ENCODE assay signal across 9 cellular contexts in genomic region chr2:11465485-11466306, GRCh38. TPM values are rescaled to one million over a fixed set of nuclear protein-coding genes. Genes with fewer than 3 reads are reported as not detected.
A peak's percentile ranks its signal among the peaks of the same experiment; 100 is the strongest.
DNase-seq lines count a peak whose midpoint lies in the region; ATAC-seq, FAIRE-seq and TF ChIP-seq lines count a peak whose summit lies in the region.
"Had no signal": no experiment of that assay in that cellular context is flagged by ENCODE, and none has a peak within 500 bp of the region (broad histone marks: within the 10 kb centered on the region; RNA-seq: fewer than 3 reads in every experiment).

E2F6 (minus strand) TSS chr2:11466161; CDS start chr2:11465879, 282 bp downstream.

- H3K27ac Mint-ChIP-seq in activated CD4-positive, alpha-beta T cell treated with anti-CD3 and anti-CD28 coated beads, Interleukin-2, amount 10 ng/mL, durations not matched to agents 24 days and 14 days: peak within 1 kb of the TSS; percentile 94

- FAIRE-seq in GM19239 (lab: Jason Lieb, UNC): peak; percentile 21
- FAIRE-seq: colon had no signal

- peak within 1 kb of the TSS; percentile 76 for H3K4me3 ChIP-seq in colonic mucosa

- no peaks in the 10 kb centered on the region for H3K9me3 Mint-ChIP-seq in activated CD4-positive, alpha-beta T cell treated with anti-CD3 and anti-CD28 coated beads, Interleukin-2, amount 10 ng/mL, durations not matched to agents 24 days and 14 days

- H3K27ac ChIP-seq in colonic mucosa: peak within 1 kb of the TSS; percentile 89

- no peaks in the 10 kb centered on the region for H3K9me3 ChIP-seq in colonic mucosa

- ATAC-seq in HG03469 (IDR thresholded peaks at IDR 0.05; ENCODE audit: unreplicated experiment) (peak; percentile 32), left colon (peak; percentile 91)

- peaks cover 3% of the 10 kb centered on the region for H3K4me1 ChIP-seq in colonic mucosa

- DNase-seq in Ammon's horn (ENCODE audit: low spot score): peak; percentile 87
- peak; percentile 62 for DNase-seq in GM19239 (ENCODE audit: insufficient read length, low spot score)
- peak; percentile 94 for DNase-seq in NCI-H69 (lab: John Stamatoyannopoulos, UW)
- DNase-seq in activated CD4-positive, alpha-beta T cell treated with anti-CD3 and anti-CD28 coated beads, Interleukin-2, amount 10 ng/mL, durations not matched to agents 24 days and 14 days: peak; percentile 96
- DNase-seq in colonic mucosa: peak; percentile 96
- DNase-seq in left colon: peak; percentile 91
- peak; percentile 81 to 83 for DNase-seq in stimulated activated CD4-positive, alpha-beta T cell treated with anti-CD3 and anti-CD28 coated beads, Interleukin-1b, Interleukin-23, amount 100 ng/mL, for 4 hours (ENCODE audit: low read depth in 2 of 2)

- no peaks in the 10 kb centered on the region for H3K27me3 ChIP-seq in colonic mucosa

- no peak for TF ChIP-seq CTCF in colonic mucosa (IDR thresholded peaks at IDR 0.05)

- peaks cover 30% of the 10 kb centered on the region for H3K4me1 Mint-ChIP-seq in activated CD4-positive, alpha-beta T cell treated with anti-CD3 and anti-CD28 coated beads, Interleukin-2, amount 10 ng/mL, durations not matched to agents 24 days and 14 days

- peaks cover 15% of the 10 kb centered on the region for H3K36me3 Mint-ChIP-seq in activated CD4-positive, alpha-beta T cell treated with anti-CD3 and anti-CD28 coated beads, Interleukin-2, amount 10 ng/mL, durations not matched to agents 24 days and 14 days (ENCODE audit: low read depth)

- no peaks in the 10 kb centered on the region for H3K36me3 ChIP-seq in colonic mucosa

- peak within 1 kb of the TSS; percentile 96 for H3K4me3 Mint-ChIP-seq in activated CD4-positive, alpha-beta T cell treated with anti-CD3 and anti-CD28 coated beads, Interleukin-2, amount 10 ng/mL, durations not matched to agents 24 days and 14 days

- intact Hi-C loops in activated CD4-positive, alpha-beta T cell treated with anti-CD3 and anti-CD28 coated beads, Interleukin-2, amount 10 ng/mL, durations not matched to agents 24 days and 14 days (cut with micrococcal nuclease): loop anchor here (1.0 to 5.0 kb wide), 4 partner anchors 123 to 333 kb away; partner anchors contain the start of genes ROCK2 and SLC66A3
- intact Hi-C loops in colonic mucosa (cut with DNase I) (no loop called here), left colon (cut with DNase I, micrococcal nuclease) (no loop called here)

- peaks cover 2% of the 10 kb centered on the region for H3K27me3 Mint-ChIP-seq in activated CD4-positive, alpha-beta T cell treated with anti-CD3 and anti-CD28 coated beads, Interleukin-2, amount 10 ng/mL, durations not matched to agents 24 days and 14 days

- H3K9ac ChIP-seq in colonic mucosa (ENCODE audit: low read depth in 2 of 2, low read length in 2 of 2): peak within 1 kb of the TSS; percentile 6 to 52

RNA-seq across cellular contexts. Expression of gene E2F6, which starts in this region (rescaled TPM):
- 20.3 and 22.9 TPM in 2 replicates for total RNA-seq in activated CD4-positive, alpha-beta T cell treated with anti-CD3 and anti-CD28 coated beads, Interleukin-2, amount 10 ng/mL, durations not matched to agents 24 days and 14 days
- total RNA-seq in colonic mucosa: 1 to 10 TPM; 6.6 TPM
- total RNA-seq in left colon: 1 to 10 TPM; 5.2 to 6.5 TPM

Comparison
In these comparisons a context has a peak if more than half of its experiments do, and no peak if none do; other contexts are left out.
1. Peak in every context shown above with its lines: DNase-seq, ATAC-seq, H3K4me3 ChIP-seq and H3K27ac ChIP-seq.